Comparison of ENCODE assay signal across 24 cellular contexts in genomic region chr5:95153581-95153980, GRCh38.
"Had no signal": no experiment of that assay in that cellular context is flagged by ENCODE, and none has a peak within 500 bp of the region (broad histone marks: within the 10 kb centered on the region; RNA-seq: fewer than 3 reads in every experiment).

No MANE protein-coding gene starts in this region.

- H3K27me3 Mint-ChIP-seq: activated naive CD8-positive, alpha-beta T cell treated with anti-CD3 and anti-CD28 coated beads for 36 hours had no signal

- H3K36me3 ChIP-seq: adrenal gland, ascending aorta, breast epithelium, lower lobe of right lung, spleen, suprapubic skin, tibial artery had no signal

- H3K4me1 ChIP-seq: adrenal gland, ascending aorta, breast epithelium, spleen, suprapubic skin, tibial artery had no signal

- H3K9me3 Mint-ChIP-seq: activated naive CD4-positive, alpha-beta T cell treated with anti-CD3 and anti-CD28 coated beads for 36 hours; activated naive CD8-positive, alpha-beta T cell treated with anti-CD3 and anti-CD28 coated beads for 36 hours; endodermal cell had no signal

- H3K27ac Mint-ChIP-seq: activated naive CD4-positive, alpha-beta T cell treated with anti-CD3 and anti-CD28 coated beads for 36 hours; activated naive CD8-positive, alpha-beta T cell treated with anti-CD3 and anti-CD28 coated beads for 36 hours; endodermal cell; naive thymus-derived CD8-positive, alpha-beta T cell had no signal

- H3K4me1 Mint-ChIP-seq: activated naive CD8-positive, alpha-beta T cell treated with anti-CD3 and anti-CD28 coated beads for 36 hours; naive thymus-derived CD8-positive, alpha-beta T cell had no signal

- FAIRE-seq: frontal cortex, kidney had no signal

- DNase-seq: activated CD4-positive, alpha-beta T cell treated with anti-CD3 and anti-CD28 coated beads for 4 hours; activated CD4-positive, alpha-beta T cell treated with anti-CD3 and anti-CD28 coated beads, Interleukin-2, amount 50 U/mL, for 4 hours; activated effector memory CD4-positive, alpha-beta T cell treated with Interleukin-2 at 50 U/mL for 16 hours; activated naive CD4-positive, alpha-beta T cell treated with anti-CD3 and anti-CD28 coated beads for 36 hours; activated naive CD8-positive, alpha-beta T cell treated with anti-CD3 and anti-CD28 coated beads for 36 hours; activated T-cell treated with anti-CD3 and anti-CD28 coated beads for 4 hours; adrenal gland; central memory CD4-positive, alpha-beta T cell; endodermal cell; hippocampal formation; kidney; lower lobe of right lung; mesenchymal stem cell; naive thymus-derived CD8-positive, alpha-beta T cell; posterior cingulate gyrus; right cardiac atrium; spleen; stimulated activated naive CD4-positive, alpha-beta T cell; tibial artery had no signal

- H3K4me3 Mint-ChIP-seq: activated naive CD4-positive, alpha-beta T cell treated with anti-CD3 and anti-CD28 coated beads for 36 hours; activated naive CD8-positive, alpha-beta T cell treated with anti-CD3 and anti-CD28 coated beads for 36 hours; endodermal cell; naive thymus-derived CD8-positive, alpha-beta T cell had no signal

- H3K9me3 ChIP-seq: adrenal gland, ascending aorta, lower lobe of right lung, suprapubic skin, tibial artery had no signal

- H3K27ac ChIP-seq: adrenal gland, ascending aorta, breast epithelium, epithelial cell of prostate, lower lobe of right lung, spleen, suprapubic skin, tibial artery had no signal

- H3K27me3 ChIP-seq: adrenal gland, ascending aorta, breast epithelium, spleen, suprapubic skin, tibial artery had no signal

- H3K36me3 Mint-ChIP-seq: activated naive CD8-positive, alpha-beta T cell treated with anti-CD3 and anti-CD28 coated beads for 36 hours had no signal

- H3K4me3 ChIP-seq: adrenal gland, ascending aorta, breast epithelium, lower lobe of right lung, spleen, suprapubic skin, tibial artery had no signal
